In genomic region chr11:3157381-3158130, GRCh38 we compare ENCODE assay signal across 11 cellular contexts. TPM values are rescaled to one million over a fixed set of nuclear protein-coding genes. Genes with fewer than 3 reads are reported as not detected.
A peak's percentile ranks its signal among the peaks of the same experiment; 100 is the strongest.
DNase-seq lines count a peak whose midpoint lies in the region; ATAC-seq and TF ChIP-seq lines count a peak whose summit lies in the region.
"Had no signal": no experiment of that assay in that cellular context is flagged by ENCODE, and none has a peak within 500 bp of the region (broad histone marks: within the 10 kb centered on the region; RNA-seq: fewer than 3 reads in every experiment).

No MANE protein-coding gene starts in this region.

- no peaks in the 10 kb centered on the region for H3K36me3 ChIP-seq in Karpas-422 (ENCODE audit: insufficient read depth, low read length)
- H3K36me3 ChIP-seq: WERI-Rb-1 had no signal

- H3K36me3 Mint-ChIP-seq in stimulated activated naive B cell treated with anti-CD40 and anti-IgM and Interleukin-4, amounts not matched to agents 10 μg/mL and 1 μg/mL and 100 μg/mL, for 72 hours: no peaks in the 10 kb centered on the region

- no peak overlapping the region for H3K4me3 ChIP-seq in Karpas-422 (ENCODE audit: low read length)
- H3K4me3 ChIP-seq: coronary artery had no signal

- DNase-seq in ELR (ENCODE audit: low read depth) (peak; percentile 22), SW480 (ENCODE audit: low spot score) (peak; percentile 54), left ventricle myocardium superior (peak; percentile 38), Karpas-422 (no peak), GM10266 (ENCODE audit: extremely low spot score) (no peak), NCI-H1417 (lab: John Stamatoyannopoulos, UW) (no peak)
- no peak for DNase-seq in stimulated activated naive B cell treated with anti-CD40 and anti-IgM and Interleukin-4, amounts not matched to agents 10 μg/mL and 1 μg/mL and 100 μg/mL, for 72 hours
- DNase-seq: WERI-Rb-1 had no signal

- H3K27ac Mint-ChIP-seq in stimulated activated naive B cell treated with anti-CD40 and anti-IgM and Interleukin-4, amounts not matched to agents 10 μg/mL and 1 μg/mL and 100 μg/mL, for 72 hours: peak overlapping the region; percentile 84

- no peaks in the 10 kb centered on the region for H3K9me2 ChIP-seq in Karpas-422 (replicated peaks; ENCODE audit: insufficient read depth, low read length)

- H3K27ac ChIP-seq in Karpas-422 (ENCODE audit: low read length): no peak overlapping the region
- H3K27ac ChIP-seq: WERI-Rb-1 had no signal

- no peak overlapping the region for H2AFZ ChIP-seq in Karpas-422 (ENCODE audit: low read length)

- peaks cover 3 to 20% of the 10 kb centered on the region in 2 donors for H3K4me1 Mint-ChIP-seq in stimulated activated naive B cell treated with anti-CD40 and anti-IgM and Interleukin-4, amounts not matched to agents 10 μg/mL and 1 μg/mL and 100 μg/mL, for 72 hours

- intact Hi-C loops in left ventricle myocardium superior (cut with micrococcal nuclease): no loop called here

- H3K4me1 ChIP-seq in Karpas-422 (ENCODE audit: low read length): no peaks in the 10 kb centered on the region

- no peak overlapping the region for H3K4me3 Mint-ChIP-seq in stimulated activated naive B cell treated with anti-CD40 and anti-IgM and Interleukin-4, amounts not matched to agents 10 μg/mL and 1 μg/mL and 100 μg/mL, for 72 hours

- no peak for ATAC-seq in left ventricle myocardium superior
- ATAC-seq in stimulated activated naive B cell treated with anti-CD40 and anti-IgM and Interleukin-4, amounts not matched to agents 10 μg/mL and 1 μg/mL and 100 μg/mL, for 72 hours (replicated peaks): peak in 1 of 2 donors; percentile 21
- no peak for ATAC-seq in HG03108 (IDR thresholded peaks at IDR 0.05; ENCODE audit: unreplicated experiment)
- ATAC-seq: heart right ventricle had no signal

- H3K79me2 ChIP-seq in Karpas-422 (ENCODE audit: low read length): no peaks in the 10 kb centered on the region

- H3K9me3 Mint-ChIP-seq in stimulated activated naive B cell treated with anti-CD40 and anti-IgM and Interleukin-4, amounts not matched to agents 10 μg/mL and 1 μg/mL and 100 μg/mL, for 72 hours: no peaks in the 10 kb centered on the region

- no peak overlapping the region for H3K9ac ChIP-seq in Karpas-422 (ENCODE audit: low read length)

- no peaks in the 10 kb centered on the region for H3K9me3 ChIP-seq in Karpas-422 (ENCODE audit: low read length)
- H3K9me3 ChIP-seq: heart right ventricle had no signal

- H4K20me1 ChIP-seq in Karpas-422 (ENCODE audit: insufficient read depth, low read depth, low read length): 0 out of 2 replicates have a peak, but pooled peaks cover 4% of the 10 kb centered on the region

- no peak overlapping the region for H3K4me2 ChIP-seq in Karpas-422 (ENCODE audit: low read depth, low read length, poor library complexity, severe bottlenecking)

- no peak for TF ChIP-seq CTCF in GM10266 (IDR thresholded peaks at IDR 0.05; ENCODE audit: control insufficient read depth, insufficient read depth, low read depth, missing control alignments)

- H3K27me3 ChIP-seq in Karpas-422 (ENCODE audit: low read length): no peaks in the 10 kb centered on the region
- H3K27me3 ChIP-seq: heart right ventricle had no signal

- H3K27me3 Mint-ChIP-seq in stimulated activated naive B cell treated with anti-CD40 and anti-IgM and Interleukin-4, amounts not matched to agents 10 μg/mL and 1 μg/mL and 100 μg/mL, for 72 hours: peaks cover 33 to 37% of the 10 kb centered on the region in 2 donors

RNA-seq across cellular contexts. Expression of gene OSBPL5, which starts 7.6 kb away (rescaled TPM):
- total RNA-seq in left ventricle myocardium superior: 15.9 TPM
- total RNA-seq in Karpas-422 (2014; rRNA removed; shearing (Covaris generic); ENCODE audit: low replicate concordance): not detected in 2 replicates

Comparison
In these comparisons a context has a peak if more than half of its experiments do, and no peak if none do; other contexts are left out.
1. DNase-seq: peak in ELR (single experiment), SW480 (single experiment) and left ventricle myocardium superior (single experiment); none in stimulated activated naive B cell treated with anti-CD40 and anti-IgM and Interleukin-4, amounts not matched to agents 10 μg/mL and 1 μg/mL and 100 μg/mL, for 72 hours (single experiment), Karpas-422 (single experiment), GM10266 (single experiment) and NCI-H1417 (0 of 3).
2. RNA of gene OSBPL5, which starts 7.6 kb away (total RNA-seq): 15.9 TPM in left ventricle myocardium superior (single experiment); not detected in Karpas-422; every median in the first group is over 10 times any median in the second.